11 cellular contexts compared by ENCODE assay signal in genomic region chr2:86788881-86789686, GRCh38. TPM values are rescaled to one million over a fixed set of nuclear protein-coding genes. Genes with fewer than 3 reads are reported as not detected.
DNase-seq lines count a peak whose midpoint lies in the region; ATAC-seq and TF ChIP-seq lines count a peak whose summit lies in the region.
"Had no signal": no experiment of that assay in that cellular context is flagged by ENCODE, and none has a peak within 500 bp of the region (broad histone marks: within the 10 kb centered on the region; RNA-seq: fewer than 3 reads in every experiment).

No MANE protein-coding gene starts in this region.

- peak; percentile 26 for DNase-seq in NCI-H1105 (lab: John Stamatoyannopoulos, UW)
- no peak for DNase-seq in ascending aorta (ENCODE audit: low spot score in 2 of 2)
- DNase-seq in iPS-NIHi11 (ENCODE audit: low spot score) = peak; percentile 51
- peak; percentile 45 to 78 for DNase-seq in stimulated activated effector memory CD8-positive, alpha-beta T cell treated with anti-CD3 and anti-CD28 coated beads, Interleukin-12 subunit alpha, Interleukin-12 subunit beta, amount 100 ng/mL, for 72 hours (ENCODE audit: low spot score in 2 of 2)
- DNase-seq in SKM-1 treated with dmso at 0.1 percent for 144 hours (lab: John Stamatoyannopoulos, UW; ENCODE audit: unreplicated experiment) = no peak
- DNase-seq in SK-N-DZ (ENCODE audit: low spot score) = no peak
- DNase-seq: T1000, uterus had no signal

- H3K4me3 ChIP-seq in ascending aorta = peak overlapping the region; percentile 25 to 32
- H3K4me3 ChIP-seq: uterus had no signal

- peaks cover 69% of the 10 kb centered on the region for H3K4me1 Mint-ChIP-seq in stimulated activated effector memory CD8-positive, alpha-beta T cell treated with anti-CD3 and anti-CD28 coated beads, Interleukin-12 subunit alpha, Interleukin-12 subunit beta, amount 100 ng/mL, for 72 hours

- H3K27ac ChIP-seq in ascending aorta = no peak overlapping the region
- H3K27ac ChIP-seq: HL-60, uterus had no signal

- peak overlapping the region; percentile 88 for H3K27ac Mint-ChIP-seq in stimulated activated effector memory CD8-positive, alpha-beta T cell treated with anti-CD3 and anti-CD28 coated beads, Interleukin-12 subunit alpha, Interleukin-12 subunit beta, amount 100 ng/mL, for 72 hours

- peaks cover 19% of the 10 kb centered on the region for H3K27me3 ChIP-seq in ascending aorta

- H3K4me3 Mint-ChIP-seq in stimulated activated effector memory CD8-positive, alpha-beta T cell treated with anti-CD3 and anti-CD28 coated beads, Interleukin-12 subunit alpha, Interleukin-12 subunit beta, amount 100 ng/mL, for 72 hours = peak overlapping the region; percentile 83

- H3K36me3 Mint-ChIP-seq in stimulated activated effector memory CD8-positive, alpha-beta T cell treated with anti-CD3 and anti-CD28 coated beads, Interleukin-12 subunit alpha, Interleukin-12 subunit beta, amount 100 ng/mL, for 72 hours = peaks cover 81% of the 10 kb centered on the region

- ATAC-seq in stimulated activated effector memory CD8-positive, alpha-beta T cell treated with anti-CD3 and anti-CD28 coated beads, Interleukin-12 subunit alpha, Interleukin-12 subunit beta, amount 100 ng/mL, for 72 hours = no peak
- ATAC-seq in HG03108 (IDR thresholded peaks at IDR 0.05; ENCODE audit: unreplicated experiment) = no peak

- H3K9me3 ChIP-seq in ascending aorta = no peaks in the 10 kb centered on the region
- H3K9me3 ChIP-seq: uterus had no signal

- no peaks in the 10 kb centered on the region for H3K36me3 ChIP-seq in ascending aorta
- H3K36me3 ChIP-seq: uterus had no signal

- no peak for TF ChIP-seq CTCF in ascending aorta (IDR thresholded peaks at IDR 0.05)

- peaks cover 9 to 30% of the 10 kb centered on the region in 2 donors for H3K4me1 ChIP-seq in ascending aorta

- no peaks in the 10 kb centered on the region for H3K9me3 Mint-ChIP-seq in stimulated activated effector memory CD8-positive, alpha-beta T cell treated with anti-CD3 and anti-CD28 coated beads, Interleukin-12 subunit alpha, Interleukin-12 subunit beta, amount 100 ng/mL, for 72 hours

- intact Hi-C loops in ascending aorta (cut with DNase I) = no loop called here

RNA-seq across cellular contexts. Expression of gene CD8A, which starts 1.6 kb away (rescaled TPM):
- 17.7 TPM for total RNA-seq in ascending aorta
- polyA plus RNA-seq in SK-N-DZ (2014; cell fraction: cytosol; rRNA removed) = 0.70 and 0.85 TPM in 2 replicates
- polyA plus RNA-seq in SK-N-DZ (2014; cell fraction: nucleus; rRNA removed) = 0.66 TPM in 1 of 2 replicates, not detected in the other
- total RNA-seq: skeletal muscle tissue had no signal

Comparison
In these comparisons a context has a peak if more than half of its experiments do, and no peak if none do; other contexts are left out.
1. DNase-seq: peak in NCI-H1105 (single experiment), iPS-NIHi11 (single experiment) and stimulated activated effector memory CD8-positive, alpha-beta T cell treated with anti-CD3 and anti-CD28 coated beads, Interleukin-12 subunit alpha, Interleukin-12 subunit beta, amount 100 ng/mL, for 72 hours (2 of 2); none in ascending aorta (0 of 2), SKM-1 treated with dmso at 0.1 percent for 144 hours (single experiment) and SK-N-DZ (single experiment).